ENCODE assay signal across 24 cellular contexts in genomic region chr5:172245046-172245445, GRCh38. TPM values are rescaled to one million over a fixed set of nuclear protein-coding genes. Genes with fewer than 3 reads are reported as not detected.
"Had no signal": no experiment of that assay in that cellular context is flagged by ENCODE, and none has a peak within 500 bp of the region (broad histone marks: within the 10 kb centered on the region; RNA-seq: fewer than 3 reads in every experiment).

No MANE protein-coding gene starts in this region.

- H3K27ac ChIP-seq: cardiac muscle cell, heart left ventricle, left lung, ovary, stomach had no signal

- H3K27me3 ChIP-seq: cardiac muscle cell, heart left ventricle, left lung, ovary, stomach had no signal

- ATAC-seq: heart left ventricle; stimulated activated effector memory CD8-positive, alpha-beta T cell treated with anti-CD3 and anti-CD28 coated beads, Interleukin-12 subunit alpha, Interleukin-12 subunit beta, amount 100 ng/mL, for 72 hours had no signal

- H3K4me1 ChIP-seq: stomach had no signal

- H3K9me3 ChIP-seq: left lung, ovary, stomach had no signal

- H3K4me3 ChIP-seq: cardiac muscle cell, heart left ventricle, left lung, ovary, smooth muscle cell, stomach had no signal

- DNase-seq: activated B cell treated with CpG ODN at 0.5 μM for 24 hours; activated CD4-positive, alpha-beta memory T cell treated with anti-CD3 and anti-CD28 coated beads for 36 hours; activated CD4-positive, alpha-beta T cell treated with anti-CD3 and anti-CD28 coated beads for 4 hours; activated gamma-delta T cell treated with Interleukin-2 at 50 U/mL for 16 hours; activated T-cell treated with anti-CD3 and anti-CD28 coated beads for 4 hours; amniotic stem cell; heart left ventricle; left lung; ovary; stimulated activated CD4-positive, alpha-beta T cell treated with anti-CD3 and anti-CD28 coated beads, Interleukin-4, amount 100 ng/mL, for 24 hours; stomach; T-helper 2 cell had no signal

- H3K4me2 ChIP-seq: smooth muscle cell had no signal

- H3K36me3 ChIP-seq: cardiac muscle cell, left lung, ovary, stomach had no signal

RNA-seq across cellular contexts. Expression of gene EFCAB9, which starts 51.1 kb away (rescaled TPM):
- total RNA-seq: activated B cell treated with CpG ODN at 0.5 μM for 24 hours; activated CD4-positive, alpha-beta memory T cell treated with anti-CD3 and anti-CD28 coated beads for 36 hours; activated T-helper 1 cell treated with anti-CD3 and anti-CD28 coated beads, Interleukin-12 subunit alpha, Interleukin-12 subunit beta, Interleukin-2, Interleukin-4 antibody, amounts not matched to agents 30 ng/mL and 10 ng/mL and 1 ng/mL, durations not matched to agents 14 hours and 24 hours and 36 hours; cardiac muscle cell; epithelial cell of proximal tubule; frontal cortex; heart left ventricle; kidney epithelial cell; left lung; lung microvascular endothelial cell; myocyte; ovary; pulmonary artery endothelial cell; sciatic nerve; smooth muscle cell; stomach; temporal lobe had no signal
